ENCODE assay signal across 9 cellular contexts in the genomic region with DNA sequence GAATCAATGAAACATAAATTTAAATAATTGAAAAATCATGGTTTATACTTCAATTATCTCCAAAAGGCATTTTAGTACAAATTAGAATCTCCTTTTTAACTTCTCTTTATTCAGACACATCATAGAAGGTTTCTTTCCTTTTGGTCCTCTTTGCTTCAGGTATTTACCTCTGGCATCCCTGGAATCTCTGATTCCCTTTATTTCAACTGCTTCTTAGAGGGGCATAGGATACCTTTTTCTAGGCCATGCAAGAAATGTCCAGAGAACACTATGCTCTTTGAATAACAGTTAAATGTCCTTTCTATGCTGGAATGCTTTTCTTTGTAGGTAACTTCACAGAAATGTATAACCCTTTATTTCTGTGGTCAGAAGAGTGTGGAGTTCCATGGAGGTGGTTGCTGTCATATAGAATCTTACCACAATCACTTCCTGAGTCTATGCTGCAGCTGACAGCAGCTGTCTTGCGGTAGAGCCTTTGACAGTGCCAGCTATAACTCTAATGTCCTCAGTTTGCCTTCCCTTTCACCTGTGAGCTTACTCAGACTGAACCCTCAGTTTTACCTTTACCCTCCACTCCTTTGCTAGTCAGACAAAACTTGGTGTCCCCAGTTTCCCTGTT. TPM values are rescaled to one million over a fixed set of nuclear protein-coding genes. Genes with fewer than 3 reads are reported as not detected.
DNase-seq lines count a peak whose midpoint lies in the region; ATAC-seq and TF ChIP-seq lines count a peak whose summit lies in the region.
"Had no signal": no experiment of that assay in that cellular context is flagged by ENCODE, and none has a peak within 500 bp of the region (broad histone marks: within the 10 kb centered on the region; RNA-seq: fewer than 3 reads in every experiment).

No MANE protein-coding gene starts in this region.

- peaks cover 3% of the 10 kb centered on the region for H3K27me3 Mint-ChIP-seq in GM23338 (ENCODE audit: insufficient read depth, low read depth, poor library complexity)
- peaks cover 16% of the 10 kb centered on the region for H3K27me3 Mint-ChIP-seq in memory B cell

- no peaks in the 10 kb centered on the region for H3K36me3 ChIP-seq in GM23338 (ENCODE audit: insufficient read depth)
- no peaks in the 10 kb centered on the region for H3K36me3 ChIP-seq in WERI-Rb-1

- no peak overlapping the region for H3K4me3 ChIP-seq in GM23338
- no peak overlapping the region for H3K4me3 ChIP-seq in WERI-Rb-1 (ENCODE audit: low read depth, low read length)

- H3K27me3 ChIP-seq in GM23338 (ENCODE audit: insufficient read depth) (no peaks in the 10 kb centered on the region), WERI-Rb-1 (ENCODE audit: insufficient read depth, low read depth, severe bottlenecking) (no peaks in the 10 kb centered on the region)

- H3F3A ChIP-seq in GM23338 (replicated peaks; ENCODE audit: low read depth) = no peaks in the 10 kb centered on the region

- H3K36me3 Mint-ChIP-seq in GM23338 (ENCODE audit: low read depth) (no peaks in the 10 kb centered on the region; the same call in 2 of the 3 replicates), memory B cell (no peaks in the 10 kb centered on the region)
- H3K36me3 Mint-ChIP-seq: IgD-negative memory B cell had no signal

- DNase-seq in GM23338 (ENCODE audit: low spot score) (peak; percentile 71), KBM-7 (peak; percentile 32), memory B cell (ENCODE audit: low spot score in 2 of 2) (no peak), NCI-H2081 treated with DMSO at 0.1 percent for 48 hours (lab: John Stamatoyannopoulos, UW) (no peak), WERI-Rb-1 (no peak), NCI-H510A (lab: John Stamatoyannopoulos, UW) (no peak), NCI-H524 treated with DMSO at 0.1 percent for 48 hours (lab: John Stamatoyannopoulos, UW) (no peak)

- in situ Hi-C loops in KBM-7 (cut with MboI; ENCODE audit: low pct_unique_long_range_greater_than_20kb, low sequenced_read_pairs) = no loop called here

- no peak overlapping the region for H2AFZ ChIP-seq in GM23338

- H3K4me1 Mint-ChIP-seq in GM23338 (peaks cover 35% of the 10 kb centered on the region), memory B cell (peaks cover 6% of the 10 kb centered on the region)

- no peak for TF ChIP-seq CTCF in GM23338 (conservative IDR thresholded peaks at IDR 0.05; ENCODE audit: low read depth in 2 of 2)
- no peak for TF ChIP-seq CTCF in WERI-Rb-1 (IDR thresholded peaks at IDR 0.05; ENCODE audit: low read depth, low read length)

- H4K20me1 ChIP-seq in GM23338 (replicated peaks; ENCODE audit: insufficient read depth) = no peaks in the 10 kb centered on the region

- no peak overlapping the region; the same call in 2 of the 3 replicates for H3K4me3 Mint-ChIP-seq in GM23338
- H3K4me3 Mint-ChIP-seq in memory B cell = no peak overlapping the region
- H3K4me3 Mint-ChIP-seq: IgD-negative memory B cell had no signal

- peak; percentile 97 for ATAC-seq in GM18867 (IDR thresholded peaks at IDR 0.05; ENCODE audit: unreplicated experiment)
- ATAC-seq in GM23338 = peak; percentile 70
- ATAC-seq in memory B cell (ENCODE audit: low read depth) = peak; percentile 32

- no peaks in the 10 kb centered on the region for H3K9me3 ChIP-seq in WERI-Rb-1 (ENCODE audit: severe bottlenecking)

- H3K9me3 Mint-ChIP-seq in GM23338 (no peaks in the 10 kb centered on the region), memory B cell (no peaks in the 10 kb centered on the region)
- H3K9me3 Mint-ChIP-seq: IgD-negative memory B cell had no signal

- H3K79me2 ChIP-seq in GM23338 (replicated peaks; ENCODE audit: insufficient read depth) = no peaks in the 10 kb centered on the region

- H3K27ac Mint-ChIP-seq in GM23338 (peak overlapping the region; percentile 86), memory B cell (no peak overlapping the region)
- H3K27ac Mint-ChIP-seq: IgD-negative memory B cell had no signal

- H3K9me2 ChIP-seq in GM23338 (ENCODE audit: insufficient read depth) = no peaks in the 10 kb centered on the region

- H3K4me2 ChIP-seq in GM23338 = peak overlapping the region; percentile 39

- H3K27ac ChIP-seq in GM23338 (ENCODE audit: low read depth) = peak overlapping the region; percentile 62
- no peak overlapping the region for H3K27ac ChIP-seq in WERI-Rb-1

- H3K4me1 ChIP-seq in GM23338 (ENCODE audit: insufficient read depth) = peaks cover 33% of the 10 kb centered on the region

TF ChIP-seq in GM23338, 12 proteins besides CTCF, POLR2A, EP300 and RAD21:
- TF ChIP-seq POLR2AphosphoS5 (IDR thresholded peaks at IDR 0.05; ENCODE audit: low read depth) = no peak

RNA-seq across cellular contexts. Expression of gene LAMC2, which starts 8.6 kb away (rescaled TPM):
- 19.0 and 19.5 TPM in 2 replicates for total RNA-seq in GM23338 (2014; rRNA removed; shearing (Covaris generic))
- 3.4 and 4.3 TPM in 2 replicates for polyA plus RNA-seq in GM23338 (2016; fragmentation: Nextera tagmentation; extraction: Ambion mirVana)
- polyA plus RNA-seq: IgD-negative memory B cell had no signal

Comparison
In these comparisons a context has a peak if more than half of its experiments do, and no peak if none do; other contexts are left out.
1. ATAC-seq: peak in every context shown above with its lines; median percentile 97 in GM18867; 70 in GM23338; 32 in memory B cell.
2. DNase-seq: peak in GM23338 (single experiment) and KBM-7 (single experiment); none in memory B cell (0 of 2), NCI-H2081 treated with DMSO at 0.1 percent for 48 hours (single experiment), WERI-Rb-1 (single experiment), NCI-H510A (single experiment) and NCI-H524 treated with DMSO at 0.1 percent for 48 hours (single experiment).